In genomic region chr10:104327745-104328635, GRCh38 we compare ENCODE assay signal across 8 cellular contexts. TPM values are rescaled to one million over a fixed set of nuclear protein-coding genes. Genes with fewer than 3 reads are reported as not detected.
DNase-seq lines count a peak whose midpoint lies in the region; ATAC-seq and TF ChIP-seq lines count a peak whose summit lies in the region.

No MANE protein-coding gene starts in this region.

- H3K27ac Mint-ChIP-seq in activated naive CD8-positive, alpha-beta T cell treated with anti-CD3 and anti-CD28 coated beads, Interleukin-2, amount 10 ng/mL, durations not matched to agents 7 days and 5 days, result peak overlapping the region; percentile 97

- ATAC-seq in activated naive CD8-positive, alpha-beta T cell treated with anti-CD3 and anti-CD28 coated beads, Interleukin-2, amount 10 ng/mL, durations not matched to agents 7 days and 5 days (ENCODE audit: low read depth), result no peak
- ATAC-seq in HG02642 (IDR thresholded peaks at IDR 0.05; ENCODE audit: poor library complexity, unreplicated experiment), result no peak

- peak overlapping the region; percentile 85 for H3K4me3 Mint-ChIP-seq in activated naive CD8-positive, alpha-beta T cell treated with anti-CD3 and anti-CD28 coated beads, Interleukin-2, amount 10 ng/mL, durations not matched to agents 7 days and 5 days

- H3K4me3 ChIP-seq in A673 (ENCODE audit: low read depth, low read length, poor library complexity, severe bottlenecking) (peak overlapping the region; percentile 29), HUES48 (ENCODE audit: low read depth, low read length) (peak overlapping the region; percentile 40), right atrium auricular region (peak overlapping the region; percentile 20 to 36), sigmoid colon (peak overlapping the region in 2 of 4 donors; percentile 4 to 20)

- H3K27me3 ChIP-seq in A673 (replicated peaks; ENCODE audit: insufficient read depth, low read depth, low read length, poor library complexity) (no peaks in the 10 kb centered on the region), HUES48 (ENCODE audit: control insufficient read depth, insufficient read depth, low read length) (no peaks in the 10 kb centered on the region), right atrium auricular region (no peaks in the 10 kb centered on the region), sigmoid colon (no peaks in the 10 kb centered on the region)

- H3K4me1 ChIP-seq in A673 (ENCODE audit: insufficient read depth, low read length, poor library complexity, severe bottlenecking) (peaks cover 82% of the 10 kb centered on the region), HUES48 (ENCODE audit: control insufficient read depth, insufficient read depth, low read length) (peaks cover 80% of the 10 kb centered on the region), right atrium auricular region (peaks cover 0 to 100% of the 10 kb centered on the region in 2 donors), sigmoid colon (peaks cover 0 to 100% (median 99%) of the 10 kb centered on the region in 4 donors)

- POLR2A ChIA-PET in A673 (lab: Charles Lee; ENCODE audit: low non-redundant PET), result no interaction called here
- POLR2A ChIA-PET in activated naive CD8-positive, alpha-beta T cell treated with anti-CD3 and anti-CD28 coated beads, Interleukin-2, amount 10 ng/mL, durations not matched to agents 7 days and 5 days (lab: Charles Lee), result interaction anchor here (0.8 to 6.8 kb wide), 3 partner anchors 10 to 17 kb away, joined by 4 to 44 read pairs (median 39); partner anchors contain the start of gene ITPRIP

- H3K27me3 Mint-ChIP-seq in activated naive CD8-positive, alpha-beta T cell treated with anti-CD3 and anti-CD28 coated beads, Interleukin-2, amount 10 ng/mL, durations not matched to agents 7 days and 5 days, result no peaks in the 10 kb centered on the region

- TF ChIP-seq CTCF in A673 (conservative IDR thresholded peaks at IDR 0.05; ENCODE audit: low read depth, low read length), result no peak
- TF ChIP-seq CTCF in right atrium auricular region (IDR thresholded peaks at IDR 0.05), result no peak
- no peak for TF ChIP-seq CTCF in sigmoid colon (IDR thresholded peaks at IDR 0.05)

- H3K36me3 Mint-ChIP-seq in activated naive CD8-positive, alpha-beta T cell treated with anti-CD3 and anti-CD28 coated beads, Interleukin-2, amount 10 ng/mL, durations not matched to agents 7 days and 5 days, result peaks cover 21% of the 10 kb centered on the region

- no peaks in the 10 kb centered on the region for H3K36me3 ChIP-seq in A673 (ENCODE audit: insufficient read depth, low read length, poor library complexity, severe bottlenecking)
- H3K36me3 ChIP-seq in HUES48 (ENCODE audit: control insufficient read depth, insufficient read depth, low read length), result no peaks in the 10 kb centered on the region
- peaks cover 25% of the 10 kb centered on the region for H3K36me3 ChIP-seq in right atrium auricular region
- no peaks in the 10 kb centered on the region for H3K36me3 ChIP-seq in sigmoid colon

- BruUV-seq in A673 (replicated peaks; lab: Mats Ljungman, UMichigan), result no TSS peak

- H3K27ac ChIP-seq in A673 (ENCODE audit: low read depth, low read length, poor library complexity, severe bottlenecking) (peak overlapping the region; percentile 81), HUES48 (ENCODE audit: low read depth, low read length) (peak overlapping the region; percentile 93), right atrium auricular region (peak overlapping the region; percentile 99 to 100), sigmoid colon (peak overlapping the region; percentile 78 to 99 (median 96))

- TF ChIP-seq POLR2A in sigmoid colon (IDR thresholded peaks at IDR 0.05), result peak in 1 of 2 donors; percentile 9

- 48 to 66% methylated on average over 20 of the region's 20 CpGs for WGBS in sigmoid colon, 2 donors

- TF ChIP-seq EP300 in sigmoid colon (IDR thresholded peaks at IDR 0.05), result no peak

- H3K4me1 Mint-ChIP-seq in activated naive CD8-positive, alpha-beta T cell treated with anti-CD3 and anti-CD28 coated beads, Interleukin-2, amount 10 ng/mL, durations not matched to agents 7 days and 5 days, result peaks cover 82% of the 10 kb centered on the region

- no peaks in the 10 kb centered on the region for H3K9me3 Mint-ChIP-seq in activated naive CD8-positive, alpha-beta T cell treated with anti-CD3 and anti-CD28 coated beads, Interleukin-2, amount 10 ng/mL, durations not matched to agents 7 days and 5 days

- intact Hi-C loops in A673 (cut with micrococcal nuclease; ENCODE audit: unreplicated experiment) (no loop called here), sigmoid colon (cut with DNase I) (no loop called here)

- peak overlapping the region; percentile 35 for H3K9ac ChIP-seq in HUES48 (ENCODE audit: low read depth, low read length)

- CTCF ChIA-PET in A673 (lab: Charles Lee), result no interaction called here

- DNase-seq in A673 (ENCODE audit: low spot score), result no peak
- DNase-seq in activated naive CD8-positive, alpha-beta T cell treated with anti-CD3 and anti-CD28 coated beads, Interleukin-2, amount 10 ng/mL, durations not matched to agents 7 days and 5 days, result no peak
- no peak for DNase-seq in right atrium auricular region (ENCODE audit: low spot score)
- DNase-seq in sigmoid colon, result peak; percentile 81
- no peak for DNase-seq in NCI-H1694 treated with DMSO at 0.1 percent for 48 hours (lab: John Stamatoyannopoulos, UW)
- DNase-seq in DMS53 (lab: John Stamatoyannopoulos, UW), result no peak

- H3K9me3 ChIP-seq in A673 (ENCODE audit: low read depth, low read length, poor library complexity, severe bottlenecking) (no peaks in the 10 kb centered on the region), HUES48 (ENCODE audit: control insufficient read depth, insufficient read depth, low read length) (no peaks in the 10 kb centered on the region), right atrium auricular region (no peaks in the 10 kb centered on the region), sigmoid colon (no peaks in the 10 kb centered on the region)

RNA-seq across cellular contexts. Expression of gene ITPRIP, which starts 10.3 kb away (rescaled TPM):
- total RNA-seq in A673 (2021) (23.1 and 24.8 TPM in 2 replicates), right atrium auricular region (10 to 100 TPM; 56.2 to 62.5 TPM), sigmoid colon (10 to 100 TPM; 11.4 to 22.4 (median 15.3) TPM)
- total RNA-seq in activated naive CD8-positive, alpha-beta T cell treated with anti-CD3 and anti-CD28 coated beads, Interleukin-2, amount 10 ng/mL, durations not matched to agents 7 days and 5 days, result 10 to 100 TPM; 24.7 to 25.4 TPM
- polyA plus RNA-seq in sigmoid colon, result 1 to 10 TPM; 1.2 to 8.6 (median 1.6) TPM

RNA-seq across cellular contexts. Expression of gene CFAP58, which starts 25.6 kb away (rescaled TPM):
- total RNA-seq in A673 (2021) (0.17 and 0.52 TPM in 2 replicates), right atrium auricular region (1 to 10 TPM; 3.5 to 4.8 TPM), sigmoid colon (1 to 10 TPM in 1 of 4 donors, under 1 TPM in 3; 0.36 to 1.1 (median 0.61) TPM)
- under 1 TPM; 0.28 to 0.34 TPM for total RNA-seq in activated naive CD8-positive, alpha-beta T cell treated with anti-CD3 and anti-CD28 coated beads, Interleukin-2, amount 10 ng/mL, durations not matched to agents 7 days and 5 days
- polyA plus RNA-seq in sigmoid colon, result under 1 TPM in 1 of 3 donors, not detected in 2; 0.09 TPM

RNA-seq across cellular contexts. Expression of gene GSTO2, which starts 59.0 kb away (rescaled TPM):
- total RNA-seq in A673 (2021) (0.26 and 1.4 TPM in 2 replicates), right atrium auricular region (under 1 TPM; 0.55 to 0.63 TPM), sigmoid colon (1 to 10 TPM in 3 of 4 donors, under 1 TPM in 1; 0.68 to 2.1 (median 1.4) TPM)
- 1 to 10 TPM; 1.4 TPM for total RNA-seq in activated naive CD8-positive, alpha-beta T cell treated with anti-CD3 and anti-CD28 coated beads, Interleukin-2, amount 10 ng/mL, durations not matched to agents 7 days and 5 days
- polyA plus RNA-seq in sigmoid colon, result 10 to 100 TPM in 2 of 3 donors, 1 to 10 TPM in 1; 9.7 to 13.2 (median 12.2) TPM
